19 cellular contexts compared by ENCODE assay signal in the genomic region with DNA sequence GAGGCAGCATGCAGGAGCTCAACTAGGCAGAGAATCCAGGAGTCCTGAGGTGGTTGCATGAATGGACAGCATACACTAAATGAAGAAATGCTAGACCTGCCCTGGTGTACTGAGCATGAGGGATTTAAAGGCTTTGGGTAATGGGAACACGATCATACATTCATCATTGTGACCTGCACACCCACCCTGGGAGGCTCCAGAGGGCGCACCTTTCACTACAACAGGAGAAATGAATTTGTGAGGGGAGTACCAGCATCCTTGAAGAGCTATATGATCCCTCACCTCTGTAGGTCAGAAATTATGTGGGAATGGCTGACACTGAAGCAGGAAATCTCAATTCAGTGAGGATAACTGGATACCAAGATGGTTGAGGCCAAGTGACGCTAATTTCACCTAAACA. TPM values are rescaled to one million over a fixed set of nuclear protein-coding genes. Genes with fewer than 3 reads are reported as not detected.
"Had no signal": no experiment of that assay in that cellular context is flagged by ENCODE, and none has a peak within 500 bp of the region (broad histone marks: within the 10 kb centered on the region; RNA-seq: fewer than 3 reads in every experiment).

No MANE protein-coding gene starts in this region.

- H3K27me3 ChIP-seq: adrenal gland, colonic mucosa had no signal

- H3K27ac ChIP-seq: adrenal gland, colonic mucosa, epithelial cell of prostate, spleen had no signal

- H3K36me3 ChIP-seq: adrenal gland, colonic mucosa, spleen had no signal

- H3K4me1 ChIP-seq: adrenal gland, colonic mucosa, spleen had no signal

- ATAC-seq: activated T-helper 17 cell treated with anti-CD3 and anti-CD28 coated beads, Interleukin-2, amount 50 U/mL, for 72 hours; sciatic nerve had no signal

- H3K4me3 ChIP-seq: adrenal gland, colonic mucosa, spleen had no signal

- H3K9me3 ChIP-seq: adrenal gland, colonic mucosa, spleen had no signal

- DNase-seq: activated CD4-positive, alpha-beta T cell treated with anti-CD3 and anti-CD28 coated beads, Interleukin-2, amount 10 ng/mL, durations not matched to agents 24 days and 14 days; activated naive CD4-positive, alpha-beta T cell treated with anti-CD3 and anti-CD28 coated beads, Interleukin-2, amount 50 U/mL, for 16 hours; activated T-cell treated with anti-CD3 and anti-CD28 coated beads for 4 hours; adrenal gland; colonic mucosa; effector CD8-positive, alpha-beta T cell; mesendoderm; spleen; stimulated activated CD4-positive, alpha-beta T cell treated with anti-CD3 and anti-CD28 coated beads, Interleukin-1b, Interleukin-23, amount 100 ng/mL, for 48 hours; stimulated activated naive CD4-positive, alpha-beta T cell treated with Interleukin-2 at 50 U/mL for 16 hours had no signal

- FAIRE-seq: keratinocyte had no signal

RNA-seq across cellular contexts. Expression of a gene that starts 8.9 kb away (rescaled TPM):
- total RNA-seq: cardiac septum, colonic mucosa, liver, osteoblast, pulmonary artery endothelial cell, sciatic nerve had no signal
- polyA plus RNA-seq: liver, neural cell had no signal

RNA-seq across cellular contexts. Expression of a gene that starts 27.5 kb away (rescaled TPM):
- total RNA-seq: activated CD4-positive, alpha-beta T cell treated with anti-CD3 and anti-CD28 coated beads, Interleukin-2, amount 10 ng/mL, durations not matched to agents 24 days and 14 days; activated T-helper 17 cell treated with anti-CD3 and anti-CD28 coated beads, Interleukin-2, amount 50 U/mL, for 72 hours; cardiac septum; liver; osteoblast; pulmonary artery endothelial cell; sciatic nerve; spleen had no signal
- polyA plus RNA-seq: keratinocyte, liver, neural cell had no signal

RNA-seq across cellular contexts. Expression of a gene that starts 29.0 kb away (rescaled TPM):
- total RNA-seq: activated CD4-positive, alpha-beta T cell treated with anti-CD3 and anti-CD28 coated beads, Interleukin-2, amount 10 ng/mL, durations not matched to agents 24 days and 14 days; activated T-helper 17 cell treated with anti-CD3 and anti-CD28 coated beads, Interleukin-2, amount 50 U/mL, for 72 hours; cardiac septum; liver; osteoblast; pulmonary artery endothelial cell; spleen had no signal
- polyA plus RNA-seq: keratinocyte, liver, neural cell had no signal

RNA-seq across cellular contexts. Expression of a gene that starts 48.8 kb away (rescaled TPM):
- total RNA-seq: activated CD4-positive, alpha-beta T cell treated with anti-CD3 and anti-CD28 coated beads, Interleukin-2, amount 10 ng/mL, durations not matched to agents 24 days and 14 days; activated T-helper 17 cell treated with anti-CD3 and anti-CD28 coated beads, Interleukin-2, amount 50 U/mL, for 72 hours; cardiac septum; liver; osteoblast; pulmonary artery endothelial cell; sciatic nerve; spleen had no signal
- polyA plus RNA-seq: keratinocyte, liver, neural cell had no signal

RNA-seq across cellular contexts. Expression of a gene that starts 58.6 kb away (rescaled TPM):
- total RNA-seq: cardiac septum, liver, osteoblast, pulmonary artery endothelial cell had no signal
- polyA plus RNA-seq: liver, neural cell had no signal
